ENCODE assay signal across 8 cellular contexts in the genomic region with DNA sequence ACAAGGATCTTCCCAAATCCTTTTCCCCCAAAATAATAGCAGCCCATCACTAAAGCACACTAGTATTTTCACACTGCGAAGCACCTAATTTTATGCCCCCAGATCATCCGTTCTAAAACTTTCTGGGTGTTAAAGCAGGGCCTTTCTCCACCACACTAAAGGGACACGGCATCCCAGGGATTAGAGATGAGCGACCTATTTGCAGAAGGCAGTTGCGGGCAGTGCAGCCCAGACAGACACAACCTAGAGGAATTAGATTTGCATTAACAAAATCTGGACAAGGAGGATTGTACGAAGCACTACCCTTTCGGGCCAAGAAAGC. TPM values are rescaled to one million over a fixed set of nuclear protein-coding genes. Genes with fewer than 3 reads are reported as not detected.
DNase-seq lines count a peak whose midpoint lies in the region; ATAC-seq lines count a peak whose summit lies in the region.

No MANE protein-coding gene starts in this region.

- H3K4me3 ChIP-seq in HUES48 (ENCODE audit: low read depth, low read length): peak overlapping the region; percentile 89
- peak overlapping the region; percentile 70 for H3K4me3 ChIP-seq in iPS-18c (ENCODE audit: insufficient read depth, low read depth, low read length)

- ATAC-seq in activated naive CD4-positive, alpha-beta T cell treated with anti-CD3 and anti-CD28 coated beads, Interleukin-2, amount 50 U/mL, for 72 hours: no peak
- ATAC-seq in stimulated activated naive B cell treated with anti-CD40 and anti-IgM and Interleukin-4, amounts not matched to agents 10 μg/mL and 1 μg/mL and 100 μg/mL, for 72 hours (replicated peaks): no peak
- ATAC-seq in GM18867 (IDR thresholded peaks at IDR 0.05; ENCODE audit: unreplicated experiment) (no peak), GM19397 (IDR thresholded peaks at IDR 0.05; ENCODE audit: unreplicated experiment) (no peak), HG03439 (IDR thresholded peaks at IDR 0.05; ENCODE audit: unreplicated experiment) (no peak), HG03521 (IDR thresholded peaks at IDR 0.05; ENCODE audit: unreplicated experiment) (no peak)

- no peaks in the 10 kb centered on the region for H3K27me3 Mint-ChIP-seq in stimulated activated naive B cell treated with anti-CD40 and anti-IgM and Interleukin-4, amounts not matched to agents 10 μg/mL and 1 μg/mL and 100 μg/mL, for 72 hours

- no peak for DNase-seq in activated naive CD4-positive, alpha-beta T cell treated with anti-CD3 and anti-CD28 coated beads, Interleukin-2, amount 50 U/mL, for 72 hours (ENCODE audit: low spot score in 2 of 2)
- DNase-seq in stimulated activated naive B cell treated with anti-CD40 and anti-IgM and Interleukin-4, amounts not matched to agents 10 μg/mL and 1 μg/mL and 100 μg/mL, for 72 hours: no peak

- H3K36me3 Mint-ChIP-seq in activated naive CD4-positive, alpha-beta T cell treated with anti-CD3 and anti-CD28 coated beads, Interleukin-2, amount 50 U/mL, for 72 hours: peaks cover 10 to 11% of the 10 kb centered on the region in 2 donors
- peaks cover 11 to 17% of the 10 kb centered on the region in 2 donors for H3K36me3 Mint-ChIP-seq in stimulated activated naive B cell treated with anti-CD40 and anti-IgM and Interleukin-4, amounts not matched to agents 10 μg/mL and 1 μg/mL and 100 μg/mL, for 72 hours

- no peaks in the 10 kb centered on the region for H3K27me3 ChIP-seq in HUES48 (ENCODE audit: control insufficient read depth, insufficient read depth, low read length)

- no peaks in the 10 kb centered on the region for H3K9me3 Mint-ChIP-seq in activated naive CD4-positive, alpha-beta T cell treated with anti-CD3 and anti-CD28 coated beads, Interleukin-2, amount 50 U/mL, for 72 hours
- no peaks in the 10 kb centered on the region for H3K9me3 Mint-ChIP-seq in stimulated activated naive B cell treated with anti-CD40 and anti-IgM and Interleukin-4, amounts not matched to agents 10 μg/mL and 1 μg/mL and 100 μg/mL, for 72 hours

- peaks cover 6% of the 10 kb centered on the region; the same call in 1 of the 2 replicates for H3K36me3 ChIP-seq in HUES48 (ENCODE audit: control insufficient read depth, insufficient read depth, low read length)

- peak overlapping the region; percentile 92 to 94 for H3K4me3 Mint-ChIP-seq in stimulated activated naive B cell treated with anti-CD40 and anti-IgM and Interleukin-4, amounts not matched to agents 10 μg/mL and 1 μg/mL and 100 μg/mL, for 72 hours

- H3K9me3 ChIP-seq in HUES48 (ENCODE audit: control insufficient read depth, insufficient read depth, low read length) (no peaks in the 10 kb centered on the region), iPS-18c (ENCODE audit: control insufficient read depth, insufficient read depth, low read length) (no peaks in the 10 kb centered on the region)

- peak overlapping the region; percentile 92 for H3K27ac ChIP-seq in HUES48 (ENCODE audit: low read depth, low read length)

- no peaks in the 10 kb centered on the region for H3K4me1 ChIP-seq in HUES48 (ENCODE audit: control insufficient read depth, insufficient read depth, low read length)

- peaks cover 4 to 11% of the 10 kb centered on the region in 2 donors for H3K4me1 Mint-ChIP-seq in stimulated activated naive B cell treated with anti-CD40 and anti-IgM and Interleukin-4, amounts not matched to agents 10 μg/mL and 1 μg/mL and 100 μg/mL, for 72 hours

- H3K27ac Mint-ChIP-seq in activated naive CD4-positive, alpha-beta T cell treated with anti-CD3 and anti-CD28 coated beads, Interleukin-2, amount 50 U/mL, for 72 hours: peak overlapping the region; percentile 97 to 98
- H3K27ac Mint-ChIP-seq in stimulated activated naive B cell treated with anti-CD40 and anti-IgM and Interleukin-4, amounts not matched to agents 10 μg/mL and 1 μg/mL and 100 μg/mL, for 72 hours: peak overlapping the region; percentile 98

- peak overlapping the region; percentile 86 for H3K9ac ChIP-seq in HUES48 (ENCODE audit: low read depth, low read length)

RNA-seq across cellular contexts. Expression of gene OSGEPL1, which starts 0.4 kb away (rescaled TPM):
- total RNA-seq in activated naive CD4-positive, alpha-beta T cell treated with anti-CD3 and anti-CD28 coated beads, Interleukin-2, amount 50 U/mL, for 72 hours: 10 to 100 TPM in 1 of 2 donors, 1 to 10 TPM in 1; 8.9 to 11.8 TPM

RNA-seq across cellular contexts. Expression of gene ORMDL1, which starts 21.9 kb away (rescaled TPM):
- 10 to 100 TPM; 58.9 to 59.5 TPM for total RNA-seq in activated naive CD4-positive, alpha-beta T cell treated with anti-CD3 and anti-CD28 coated beads, Interleukin-2, amount 50 U/mL, for 72 hours

RNA-seq across cellular contexts. Expression of gene PMS1, which starts 22.1 kb away (rescaled TPM):
- total RNA-seq in activated naive CD4-positive, alpha-beta T cell treated with anti-CD3 and anti-CD28 coated beads, Interleukin-2, amount 50 U/mL, for 72 hours: 10 to 100 TPM; 35.2 to 38.3 TPM
